Comparison of ENCODE assay signal across 8 cellular contexts in genomic region chr19:43934055-43934984, GRCh38. TPM values are rescaled to one million over a fixed set of nuclear protein-coding genes. Genes with fewer than 3 reads are reported as not detected.
DNase-seq lines count a peak whose midpoint lies in the region; ATAC-seq and TF ChIP-seq lines count a peak whose summit lies in the region.

No MANE protein-coding gene starts in this region.

- H3K9me3 ChIP-seq in OCI-LY3 (ENCODE audit: insufficient read depth, low read length) = peaks cover 6% of the 10 kb centered on the region; the same call in 1 of the 2 replicates
- H3K9me3 ChIP-seq in duodenal mucosa (ENCODE audit: control insufficient read depth in 1 of 2, low read length in 2 of 2) = peaks cover 1 to 2% of the 10 kb centered on the region in 2 donors

- DNase-seq in DMS53 (lab: John Stamatoyannopoulos, UW) (peak; percentile 28), DMS53 treated with DMSO at 0.1 percent for 48 hours (lab: John Stamatoyannopoulos, UW; ENCODE audit: unreplicated experiment) (no peak), myocyte (ENCODE audit: low read depth) (peak; percentile 35), HuH-7 (ENCODE audit: low spot score) (no peak)
- DNase-seq in stimulated activated CD8-positive, alpha-beta memory T cell treated with anti-CD3 and anti-CD28 coated beads, Interleukin-4, amount 100 ng/mL, for 48 hours = no peak

- no peaks in the 10 kb centered on the region for H4K20me1 ChIP-seq in OCI-LY3 (ENCODE audit: insufficient read depth, low read length)

- H3K4me3 ChIP-seq in OCI-LY3 (ENCODE audit: low read length) (peak overlapping the region; percentile 80), duodenal mucosa (ENCODE audit: low read depth in 1 of 2, low read length in 2 of 2) (peak overlapping the region; percentile 91 to 95)

- H3K4me1 ChIP-seq in OCI-LY3 (ENCODE audit: low read length) (peaks cover 11% of the 10 kb centered on the region), duodenal mucosa (ENCODE audit: control insufficient read depth in 1 of 2, insufficient read depth in 2 of 2, low read length in 2 of 2) (peaks cover 8 to 12% of the 10 kb centered on the region in 2 donors)

- peaks cover 8% of the 10 kb centered on the region for H3K79me2 ChIP-seq in OCI-LY3 (ENCODE audit: low read length)

- H3K9ac ChIP-seq in OCI-LY3 (ENCODE audit: low read length) (peak overlapping the region; percentile 82), duodenal mucosa (ENCODE audit: low read depth in 1 of 2, low read length in 2 of 2) (peak overlapping the region; percentile 77 to 89)

- no peak for ATAC-seq in GM18511 (IDR thresholded peaks at IDR 0.05; ENCODE audit: unreplicated experiment)

- TF ChIP-seq CTCF in OCI-LY3 (IDR thresholded peaks at IDR 0.05; ENCODE audit: low read depth, low read length) = no peak

- peak overlapping the region; percentile 71 for H3K4me2 ChIP-seq in OCI-LY3 (ENCODE audit: low read length)

- H3K27me3 ChIP-seq in OCI-LY3 (ENCODE audit: low read depth, low read length) (no peaks in the 10 kb centered on the region), duodenal mucosa (ENCODE audit: control insufficient read depth in 1 of 2, insufficient read depth in 2 of 2, low read length in 2 of 2) (no peaks in the 10 kb centered on the region)

- H3K36me3 ChIP-seq in OCI-LY3 (replicated peaks; ENCODE audit: low read depth, low read length) (peaks cover 43% of the 10 kb centered on the region), duodenal mucosa (ENCODE audit: control insufficient read depth in 1 of 2, insufficient read depth in 2 of 2, low read length in 2 of 2) (peaks cover 12 to 27% of the 10 kb centered on the region in 2 donors)

- H3K27ac ChIP-seq in OCI-LY3 (ENCODE audit: low read length) (peak overlapping the region; percentile 47), duodenal mucosa (ENCODE audit: low read depth, low read length) (peak overlapping the region; percentile 72)

- peak overlapping the region; percentile 98 for H2AFZ ChIP-seq in OCI-LY3 (ENCODE audit: low read depth, low read length)

RNA-seq across cellular contexts. Expression of gene ZNF45, which starts 0.8 kb away (rescaled TPM):
- total RNA-seq in myocyte = 13.0 and 13.2 TPM in 2 replicates
- polyA plus RNA-seq in myocyte (2012) = 9.6 TPM

RNA-seq across cellular contexts. Expression of gene ZNF221, which starts 16.7 kb away (rescaled TPM):
- 3.8 and 5.5 TPM in 2 replicates for total RNA-seq in myocyte
- polyA plus RNA-seq in myocyte (2012) = 2.0 TPM

RNA-seq across cellular contexts. Expression of gene ZNF155, which starts 49.7 kb away (rescaled TPM):
- total RNA-seq in myocyte = 7.3 and 11.8 TPM in 2 replicates
- polyA plus RNA-seq in myocyte (2012) = 6.8 TPM

RNA-seq across cellular contexts. Expression of gene ZNF404, which starts 50.6 kb away (rescaled TPM):
- 0.47 and 2.0 TPM in 2 replicates for total RNA-seq in myocyte
- 2.9 TPM for polyA plus RNA-seq in myocyte (2012)

Comparison
In these comparisons a context has a peak if more than half of its experiments do, and no peak if none do; other contexts are left out.
1. DNase-seq: peak in DMS53 (single experiment) and myocyte (single experiment); none in DMS53 treated with DMSO at 0.1 percent for 48 hours (single experiment), stimulated activated CD8-positive, alpha-beta memory T cell treated with anti-CD3 and anti-CD28 coated beads, Interleukin-4, amount 100 ng/mL, for 48 hours (single experiment) and HuH-7 (single experiment).